In genomic region chr2:39696072-39696471, GRCh38 we compare ENCODE assay signal across 10 cellular contexts. TPM values are rescaled to one million over a fixed set of nuclear protein-coding genes. Genes with fewer than 3 reads are reported as not detected.
A peak's percentile ranks its signal among the peaks of the same experiment; 100 is the strongest.
DNase-seq lines count a peak whose midpoint lies in the region; FAIRE-seq and TF ChIP-seq lines count a peak whose summit lies in the region.
"Had no signal": no experiment of that assay in that cellular context is flagged by ENCODE, and none has a peak within 500 bp of the region (broad histone marks: within the 10 kb centered on the region; RNA-seq: fewer than 3 reads in every experiment).

No MANE protein-coding gene starts in this region.

- FAIRE-seq in GM19239 (lab: Jason Lieb, UNC) = no peak

- DNase-seq in GM03348 (ENCODE audit: low spot score) (peak; percentile 58), NCI-H2227 treated with DMSO at 0.1 percent for 48 hours (lab: John Stamatoyannopoulos, UW) (peak; percentile 41), esophagus muscularis mucosa (ENCODE audit: extremely low spot score) (no peak), pulmonary artery endothelial cell (ENCODE audit: low read depth, low spot score) (peak; percentile 36), HK-2 (ENCODE audit: unreplicated experiment) (no peak), UCSD-AML1 (lab: John Stamatoyannopoulos, UW; ENCODE audit: unreplicated experiment) (no peak), GM19239 (ENCODE audit: insufficient read length, low spot score) (no peak), activated gamma-delta T cell (lab: John Stamatoyannopoulos, UW) (no peak)
- DNase-seq: activated CD4-positive, alpha-beta T cell treated with anti-CD3 and anti-CD28 coated beads, Interleukin-2, amount 10 ng/mL, durations not matched to agents 7 days and 5 days had no signal

- TF ChIP-seq CTCF in esophagus muscularis mucosa (IDR thresholded peaks at IDR 0.05) = no peak

- H3K4me1 ChIP-seq in esophagus muscularis mucosa = peaks cover 15 to 30% (median 27%) of the 10 kb centered on the region in 4 donors

- H3K27ac ChIP-seq in esophagus muscularis mucosa (replicated peaks in 1 of 4) = peak overlapping the region; percentile 49 to 70 (median 63)
- H3K27ac ChIP-seq: epithelial cell of prostate had no signal

- peaks cover 0 to 20% (median 13%) of the 10 kb centered on the region in 4 donors for H3K9me3 ChIP-seq in esophagus muscularis mucosa

- TF ChIP-seq EP300 in esophagus muscularis mucosa (IDR thresholded peaks at IDR 0.05) = no peak

- no peaks in the 10 kb centered on the region for H3K36me3 ChIP-seq in esophagus muscularis mucosa

- H3K27me3 ChIP-seq in esophagus muscularis mucosa = no peaks in the 10 kb centered on the region

- WGBS in esophagus muscularis mucosa = 42% methylated on average over 3 of the region's 3 CpGs

- H3K4me3 ChIP-seq in esophagus muscularis mucosa = no peak overlapping the region

- TF ChIP-seq POLR2A in esophagus muscularis mucosa (IDR thresholded peaks at IDR 0.05; ENCODE audit: low read depth) = no peak

- intact Hi-C loops in esophagus muscularis mucosa (cut with DNase I) = loop anchor here (5.0 kb wide), 2 partner anchors 99 to 184 kb away; no protein-coding TSS in a partner anchor

RNA-seq across cellular contexts. Expression of gene TMEM178A, which starts 30.4 kb away (rescaled TPM):
- total RNA-seq in esophagus muscularis mucosa (1 to 10 TPM; 1.2 to 5.0 (median 3.6) TPM), pulmonary artery endothelial cell (0.28 and 0.99 TPM in 2 replicates)

Comparison
In these comparisons a context has a peak if more than half of its experiments do, and no peak if none do; other contexts are left out.
1. DNase-seq: peak in GM03348 (single experiment), NCI-H2227 treated with DMSO at 0.1 percent for 48 hours (single experiment) and pulmonary artery endothelial cell (single experiment); none in esophagus muscularis mucosa (single experiment), HK-2 (single experiment), UCSD-AML1 (single experiment), GM19239 (single experiment) and activated gamma-delta T cell (single experiment).